ENCODE assay signal across 12 cellular contexts in the genomic region with DNA sequence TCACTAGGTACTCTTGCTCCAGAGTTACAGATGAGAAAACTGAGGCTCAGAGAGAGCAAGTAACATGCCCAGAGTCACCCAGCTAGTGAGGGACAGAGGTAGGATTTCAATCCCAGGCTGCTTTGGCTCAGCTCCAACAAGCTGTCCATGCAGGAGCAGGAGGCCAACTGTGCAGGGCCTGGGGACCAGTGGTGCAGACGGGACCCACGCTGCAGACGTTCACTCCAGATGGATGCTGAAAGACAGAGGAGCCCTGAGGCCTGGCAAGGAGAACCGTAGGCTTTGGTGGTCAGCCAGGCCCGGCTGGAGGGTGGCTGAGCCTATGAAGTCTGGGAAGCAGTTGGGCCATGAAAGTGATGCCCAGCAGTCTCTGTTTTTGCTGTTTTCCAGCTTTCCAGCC.
DNase-seq lines count a peak whose midpoint lies in the region; ATAC-seq and TF ChIP-seq lines count a peak whose summit lies in the region.
"Had no signal": no experiment of that assay in that cellular context is flagged by ENCODE, and none has a peak within 500 bp of the region (broad histone marks: within the 10 kb centered on the region; RNA-seq: fewer than 3 reads in every experiment).

No MANE protein-coding gene starts in this region.

- H3K36me3 ChIP-seq in PC-3 (ENCODE audit: low read depth, low read length) (no peaks in the 10 kb centered on the region), duodenal mucosa (ENCODE audit: control insufficient read depth in 1 of 2, insufficient read depth in 2 of 2, low read length in 2 of 2) (no peaks in the 10 kb centered on the region), lower lobe of right lung (no peaks in the 10 kb centered on the region), subcutaneous abdominal adipose tissue (ENCODE audit: control insufficient read depth in 5 of 5, insufficient read depth in 5 of 5, low read length in 5 of 5) (no peaks in the 10 kb centered on the region)

- peak overlapping the region; percentile 58 for H3K4me2 ChIP-seq in PC-3 (ENCODE audit: low read length)

- H3K27me3 ChIP-seq in PC-3 (ENCODE audit: low read length) (no peaks in the 10 kb centered on the region), duodenal mucosa (ENCODE audit: control insufficient read depth in 1 of 2, insufficient read depth in 2 of 2, low read length in 2 of 2) (no peaks in the 10 kb centered on the region), lower lobe of right lung (ENCODE audit: low read depth) (no peaks in the 10 kb centered on the region), subcutaneous abdominal adipose tissue (ENCODE audit: control insufficient read depth in 5 of 5, insufficient read depth in 4 of 5, low read length in 5 of 5) (no peaks in the 10 kb centered on the region)

- H2AFZ ChIP-seq in PC-3 (ENCODE audit: low read length) = no peak overlapping the region

- no peak for TF ChIP-seq CTCF in PC-3 (conservative IDR thresholded peaks at IDR 0.05; ENCODE audit: low read depth, low read length)
- TF ChIP-seq CTCF in lower lobe of right lung (IDR thresholded peaks at IDR 0.05) = no peak

- CTCF ChIA-PET in PC-3 (lab: Charles Lee) = no interaction called here

- H3K27ac ChIP-seq in PC-3 (ENCODE audit: low read length) (no peak overlapping the region), duodenal mucosa (ENCODE audit: low read depth, low read length) (peak overlapping the region; percentile 30), lower lobe of right lung (peak overlapping the region; percentile 77), subcutaneous abdominal adipose tissue (ENCODE audit: low read depth, low read length) (peak overlapping the region; percentile 65)

- BruUV-seq in PC-3 (replicated peaks; lab: Mats Ljungman, UMichigan) = no TSS peak

- H4K20me1 ChIP-seq in PC-3 (ENCODE audit: low read length) = no peaks in the 10 kb centered on the region

- no peaks in the 10 kb centered on the region for H3K9me3 ChIP-seq in PC-3 (ENCODE audit: low read length)
- no peaks in the 10 kb centered on the region for H3K9me3 ChIP-seq in duodenal mucosa (ENCODE audit: control insufficient read depth in 1 of 2, low read length in 2 of 2)
- no peaks in the 10 kb centered on the region for H3K9me3 ChIP-seq in lower lobe of right lung
- peaks cover 0 to 3% (median 0%) of the 10 kb centered on the region in 5 donors for H3K9me3 ChIP-seq in subcutaneous abdominal adipose tissue (ENCODE audit: control insufficient read depth in 5 of 5, low read length in 5 of 5)

- no peaks in the 10 kb centered on the region for H3K9me2 ChIP-seq in PC-3 (replicated peaks; ENCODE audit: low read length)

- no peak overlapping the region for H3K4me3 ChIP-seq in PC-3 (ENCODE audit: low read length)
- no peak overlapping the region for H3K4me3 ChIP-seq in duodenal mucosa (ENCODE audit: low read depth in 1 of 2, low read length in 2 of 2)
- no peak overlapping the region for H3K4me3 ChIP-seq in lower lobe of right lung
- H3K4me3 ChIP-seq in subcutaneous abdominal adipose tissue (ENCODE audit: low read depth in 1 of 5, low read length in 5 of 5) = no peak overlapping the region

- intact Hi-C loops in PC-3 (cut with micrococcal nuclease) (no loop called here), lower lobe of right lung (cut with DNase I) (no loop called here)

- no peak for ATAC-seq in PC-3
- ATAC-seq in lower lobe of right lung = peak; percentile 34 to 53
- ATAC-seq in HG03280 (IDR thresholded peaks at IDR 0.05; ENCODE audit: unreplicated experiment) = no peak
- ATAC-seq in GM21515 (IDR thresholded peaks at IDR 0.05; ENCODE audit: unreplicated experiment) = no peak
- ATAC-seq: CD8-positive, alpha-beta T cell had no signal

- no peaks in the 10 kb centered on the region for H3K79me2 ChIP-seq in PC-3 (ENCODE audit: low read length)

- no peak for DNase-seq in PC-3
- DNase-seq in lower lobe of right lung = no peak
- DNase-seq in KBM-7 = no peak
- DNase-seq in NCI-H69 (lab: John Stamatoyannopoulos, UW) = no peak
- DNase-seq: activated B cell treated with CpG ODN at 0.5 μM for 24 hours; CD8-positive, alpha-beta T cell; central memory CD4-positive, alpha-beta T cell; Karpas-422 had no signal

- POLR2A ChIA-PET in PC-3 (lab: Charles Lee; ENCODE audit: unreplicated experiment) = no interaction called here

- no peaks in the 10 kb centered on the region for H3F3A ChIP-seq in PC-3 (ENCODE audit: low read length, unreplicated experiment)

- in situ Hi-C loops in KBM-7 (cut with MboI; ENCODE audit: low pct_unique_long_range_greater_than_20kb, low sequenced_read_pairs) = no loop called here

- peaks cover 14% of the 10 kb centered on the region for H3K4me1 ChIP-seq in PC-3 (ENCODE audit: insufficient read depth, low read length)
- peaks cover 13% of the 10 kb centered on the region in 2 donors for H3K4me1 ChIP-seq in duodenal mucosa (ENCODE audit: control insufficient read depth in 1 of 2, insufficient read depth in 2 of 2, low read length in 2 of 2)
- H3K4me1 ChIP-seq in lower lobe of right lung = peaks cover 51% of the 10 kb centered on the region
- peaks cover 11 to 45% (median 36%) of the 10 kb centered on the region in 5 donors for H3K4me1 ChIP-seq in subcutaneous abdominal adipose tissue (ENCODE audit: control insufficient read depth in 5 of 5, insufficient read depth in 5 of 5, low read length in 5 of 5)

- H3K9ac ChIP-seq in PC-3 (ENCODE audit: low read length) (no peak overlapping the region), duodenal mucosa (ENCODE audit: low read depth in 1 of 2, low read length in 2 of 2) (no peak overlapping the region), subcutaneous abdominal adipose tissue (ENCODE audit: low read length in 5 of 5) (peak overlapping the region in 1 of 5 donors; percentile 18)

Comparison
In these comparisons a context has a peak if more than half of its experiments do, and no peak if none do; other contexts are left out.
1. ATAC-seq: peak in lower lobe of right lung (2 of 2); none in PC-3 (single experiment), HG03280 (single experiment) and GM21515 (single experiment).